ENCODE assay signal across 8 cellular contexts in genomic region chr1:86914635-86914997, GRCh38. TPM values are rescaled to one million over a fixed set of nuclear protein-coding genes. Genes with fewer than 3 reads are reported as not detected.
A peak's percentile ranks its signal among the peaks of the same experiment; 100 is the strongest.
DNase-seq lines count a peak whose midpoint lies in the region; ATAC-seq and TF ChIP-seq lines count a peak whose summit lies in the region.

TSS of gene HS2ST1 (plus strand) at chr1:86914635.

- H3K4me3 ChIP-seq in GM12865 (ENCODE audit: low read depth, low read length) = peak within 1 kb of the TSS; percentile 98
- H3K4me3 ChIP-seq in Panc1 (ENCODE audit: low read depth in 2 of 2, low read length in 2 of 2) = peak within 1 kb of the TSS; percentile 99 to 100
- peak within 1 kb of the TSS; percentile 100 for H3K4me3 ChIP-seq in fibroblast of the aortic adventitia (ENCODE audit: low read depth, low read length)

- no TSS peak for BruUV-seq in Panc1 (replicated peaks; lab: Mats Ljungman, UMichigan)

- POLR2A ChIA-PET in Panc1 (lab: Charles Lee) (interaction anchor here (0.5 to 0.7 kb wide), 4 partner anchors 17 to 84 kb away, joined by 3 to 7 read pairs (median 5); no protein-coding TSS in a partner anchor), GM10248 (lab: Yijun Ruan, JAX) (interaction anchor here (0.6 to 1.5 kb wide), 2 partner anchors 144 to 216 kb away, joined by 7 to 9 read pairs; no protein-coding TSS in a partner anchor)

- ATAC-seq in Panc1 (peak; percentile 43), HG03520 (IDR thresholded peaks at IDR 0.05; ENCODE audit: unreplicated experiment) (no peak)

- H3K27ac ChIP-seq in Panc1 (ENCODE audit: low read length) = peak within 1 kb of the TSS; percentile 100

- intact Hi-C loops in Panc1 (cut with micrococcal nuclease; ENCODE audit: unreplicated experiment) (loop anchor here (10.0 kb wide), 1 partner anchor 110 kb away; no protein-coding TSS in a partner anchor), posterior vena cava (cut with DNase I) (no loop called here)

- H3K36me3 ChIP-seq in Panc1 (ENCODE audit: control insufficient read depth, insufficient read depth, low read length) = peaks cover 4% of the 10 kb centered on the region; the same call in 1 of the 2 replicates

- TF ChIP-seq CTCF in GM12865 (IDR thresholded peaks at IDR 0.05; ENCODE audit: insufficient read depth, low read depth, low read length, missing control alignments) (no peak), Panc1 (IDR thresholded peaks at IDR 0.05) (no peak), fibroblast of the aortic adventitia (IDR thresholded peaks at IDR 0.05; ENCODE audit: insufficient read depth, low read length) (no peak), GM13976 (IDR thresholded peaks at IDR 0.05; ENCODE audit: borderline replicate concordance, control extremely low read depth, extremely low read depth, insufficient read depth, missing control alignments) (no peak), GM10248 (IDR thresholded peaks at IDR 0.05; ENCODE audit: control extremely low read depth, extremely low read depth, low read depth, missing control alignments) (no peak)

- CTCF ChIA-PET in Panc1 (lab: Charles Lee) (interaction anchor here (0.8 to 1.0 kb wide), 2 partner anchors 81 to 210 kb away, joined by 3 to 9 read pairs; partner anchors contain the start of gene SH3GLB1), GM10248 (lab: Yijun Ruan, JAX) (interaction anchor here (0.9 to 3.3 kb wide), 6 partner anchors 17 to 210 kb away, joined by 3 to 25 read pairs (median 6); partner anchors contain the start of gene SH3GLB1)

- in situ Hi-C loops in Panc1 (cut with HindIII; ENCODE audit: low pct_unique_long_range_greater_than_20kb, low sequenced_read_pairs) (no loop called here), GM13976 (cut with MboI; ENCODE audit: low sequenced_read_pairs, unreplicated experiment) (no loop called here)

- peaks cover 21% of the 10 kb centered on the region; the same call in 1 of the 2 replicates for H3K4me1 ChIP-seq in Panc1 (ENCODE audit: control insufficient read depth, insufficient read depth, low read length)

- no peaks in the 10 kb centered on the region for H3K27me3 ChIP-seq in Panc1 (ENCODE audit: control insufficient read depth, insufficient read depth, low read length)

- no peaks in the 10 kb centered on the region for H3K9me3 ChIP-seq in Panc1 (ENCODE audit: control insufficient read depth, insufficient read depth, low read depth, low read length)

- DNase-seq in GM12865 (ENCODE audit: low read depth) = no peak
- no peak for DNase-seq in Panc1 (ENCODE audit: low read depth, low spot score)
- no peak for DNase-seq in fibroblast of the aortic adventitia (ENCODE audit: low read depth)
- no peak for DNase-seq in posterior vena cava (ENCODE audit: low spot score)
- DNase-seq in GM13976 (ENCODE audit: low spot score) = no peak
- no peak for DNase-seq in NCI-H2029 treated with DMSO at 0.1 percent for 48 hours (lab: John Stamatoyannopoulos, UW)
- DNase-seq in GM10248 (ENCODE audit: extremely low spot score) = no peak

RNA-seq across cellular contexts. Expression of gene HS2ST1, which starts in this region (rescaled TPM):
- total RNA-seq in Panc1 (2021; ENCODE audit: unreplicated experiment) (81.0 TPM), fibroblast of the aortic adventitia (ENCODE audit: low replicate concordance) (46.0 and 51.0 TPM in 2 replicates), posterior vena cava (10 to 100 TPM; 24.7 to 27.1 TPM)
- 35.5 TPM for polyA plus RNA-seq in Panc1 (2012; ENCODE audit: insufficient read length)
